ENCODE assay signal across 14 cellular contexts in the genomic region with DNA sequence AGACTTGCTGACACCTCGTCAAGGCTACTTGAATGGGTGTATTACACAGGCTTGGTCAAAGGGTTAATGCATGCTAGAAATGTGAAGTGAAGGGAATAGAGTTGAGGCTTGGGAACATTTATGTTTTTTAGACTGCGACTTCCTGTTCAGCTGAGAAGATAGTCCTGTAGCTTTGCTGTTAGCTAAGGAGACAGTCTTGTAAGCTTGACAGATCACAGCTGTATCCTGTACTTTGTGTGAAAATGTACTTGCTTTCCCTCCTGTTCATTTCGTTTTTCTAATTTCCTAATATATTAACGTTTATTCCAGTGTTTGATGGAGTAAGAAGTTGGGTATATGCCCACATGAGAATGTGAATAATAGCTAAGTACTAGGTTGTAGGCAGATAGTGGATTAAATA. TPM values are rescaled to one million over a fixed set of nuclear protein-coding genes. Genes with fewer than 3 reads are reported as not detected.
DNase-seq lines count a peak whose midpoint lies in the region; ATAC-seq and TF ChIP-seq lines count a peak whose summit lies in the region.
"Had no signal": no experiment of that assay in that cellular context is flagged by ENCODE, and none has a peak within 500 bp of the region (broad histone marks: within the 10 kb centered on the region; RNA-seq: fewer than 3 reads in every experiment).

No MANE protein-coding gene starts in this region.

- H3K4me3 ChIP-seq in cardiac fibroblast (replicated peaks in 1 of 2; ENCODE audit: low read depth in 2 of 2, low read length in 2 of 2): no peak overlapping the region

- POLR2A ChIA-PET in activated CD4-positive, alpha-beta T cell treated with anti-CD3 and anti-CD28 coated beads for 36 hours (lab: Charles Lee): no interaction called here

- H3K27me3 Mint-ChIP-seq in activated CD4-positive, alpha-beta T cell treated with anti-CD3 and anti-CD28 coated beads for 36 hours: no peaks in the 10 kb centered on the region
- no peaks in the 10 kb centered on the region for H3K27me3 Mint-ChIP-seq in natural killer cell (ENCODE audit: low read depth in 2 of 2)

- intact Hi-C loops in activated CD4-positive, alpha-beta T cell treated with anti-CD3 and anti-CD28 coated beads for 36 hours (cut with DNase I, micrococcal nuclease): loop anchor here in 1 of 2 experiments (1.0 kb wide), 1 partner anchor 8 kb away; no protein-coding TSS in a partner anchor
- intact Hi-C loops in natural killer cell (cut with micrococcal nuclease): no loop called here

- ATAC-seq in activated CD4-positive, alpha-beta T cell treated with anti-CD3 and anti-CD28 coated beads for 36 hours: no peak
- ATAC-seq in HG03354 (IDR thresholded peaks at IDR 0.05; ENCODE audit: poor library complexity, severe bottlenecking, unreplicated experiment) (peak; percentile 51), natural killer cell (peak; percentile 41 to 55 (median 50)), GM19023 (IDR thresholded peaks at IDR 0.05; ENCODE audit: unreplicated experiment) (no peak)

- no peak overlapping the region for H3K4me3 Mint-ChIP-seq in activated CD4-positive, alpha-beta T cell treated with anti-CD3 and anti-CD28 coated beads for 36 hours
- no peak overlapping the region for H3K4me3 Mint-ChIP-seq in natural killer cell

- no peaks in the 10 kb centered on the region for H3K36me3 Mint-ChIP-seq in activated CD4-positive, alpha-beta T cell treated with anti-CD3 and anti-CD28 coated beads for 36 hours (ENCODE audit: low read depth)
- H3K36me3 Mint-ChIP-seq in natural killer cell: no peaks in the 10 kb centered on the region

- no peak for DNase-seq in activated CD4-positive, alpha-beta T cell treated with anti-CD3 and anti-CD28 coated beads for 36 hours
- no peak for DNase-seq in activated CD4-positive, alpha-beta T cell treated with anti-CD3 and anti-CD28 coated beads for 48 hours
- DNase-seq in cardiac fibroblast (ENCODE audit: low read depth in 2 of 2) (peak; percentile 31 to 69), natural killer cell (no peak), hypothalamus (lab: John Stamatoyannopoulos, UW) (no peak), NCI-H2227 treated with DMSO at 0.1 percent for 48 hours (lab: John Stamatoyannopoulos, UW) (no peak)
- DNase-seq: 8988T; activated CD4-positive, CD25-positive, alpha-beta regulatory T cell treated with anti-CD3 and anti-CD28 coated beads, Interleukin-2, amount 50 U/mL, for 72 hours; anterior cingulate cortex; NCI-H1048; NCI-H510A; SHP77 treated with DMSO at 0.1 percent for 48 hours had no signal

- peaks cover 83% of the 10 kb centered on the region for H3K4me1 Mint-ChIP-seq in activated CD4-positive, alpha-beta T cell treated with anti-CD3 and anti-CD28 coated beads for 36 hours
- peaks cover 70 to 77% of the 10 kb centered on the region in 2 donors for H3K4me1 Mint-ChIP-seq in natural killer cell

- peak overlapping the region; percentile 81 for H3K27ac Mint-ChIP-seq in activated CD4-positive, alpha-beta T cell treated with anti-CD3 and anti-CD28 coated beads for 36 hours
- H3K27ac Mint-ChIP-seq in natural killer cell: peak overlapping the region; percentile 83 to 92

- CTCF ChIA-PET in activated CD4-positive, alpha-beta T cell treated with anti-CD3 and anti-CD28 coated beads for 36 hours (lab: Charles Lee): interaction anchor here (0.8 to 4.6 kb wide), 6 partner anchors 9 to 149 kb away, joined by 3 to 44 read pairs (median 4); no protein-coding TSS in a partner anchor

- TF ChIP-seq CTCF in cardiac fibroblast (IDR thresholded peaks at IDR 0.05; ENCODE audit: low read depth, low read length) (no peak), natural killer cell (IDR thresholded peaks at IDR 0.05) (no peak)

- no peaks in the 10 kb centered on the region for H3K9me3 Mint-ChIP-seq in activated CD4-positive, alpha-beta T cell treated with anti-CD3 and anti-CD28 coated beads for 36 hours (ENCODE audit: low read depth)
- no peaks in the 10 kb centered on the region for H3K9me3 Mint-ChIP-seq in natural killer cell

RNA-seq across cellular contexts. Expression of a gene that starts 52.2 kb away (rescaled TPM):
- total RNA-seq in activated CD4-positive, alpha-beta T cell treated with anti-CD3 and anti-CD28 coated beads for 36 hours: 100 to 1,000 TPM in 1 of 2 experiments, 10 to 100 TPM in 1; 72.5 to 101 TPM
- 100 to 1,000 TPM; 341 to 437 (median 344) TPM for total RNA-seq in natural killer cell

Comparison
In these comparisons a context has a peak if more than half of its experiments do, and no peak if none do; other contexts are left out.
1. ATAC-seq: peak in HG03354 (single experiment) and natural killer cell (3 of 3); none in activated CD4-positive, alpha-beta T cell treated with anti-CD3 and anti-CD28 coated beads for 36 hours (single experiment) and GM19023 (single experiment).
2. DNase-seq: peak in cardiac fibroblast (2 of 2); none in activated CD4-positive, alpha-beta T cell treated with anti-CD3 and anti-CD28 coated beads for 36 hours (single experiment), activated CD4-positive, alpha-beta T cell treated with anti-CD3 and anti-CD28 coated beads for 48 hours (single experiment), natural killer cell (single experiment), hypothalamus (0 of 51) and NCI-H2227 treated with DMSO at 0.1 percent for 48 hours (single experiment).